In genomic region chr17:8118769-8119574, GRCh38 we compare ENCODE assay signal across 8 cellular contexts.
DNase-seq lines count a peak whose midpoint lies in the region; ATAC-seq and TF ChIP-seq lines count a peak whose summit lies in the region.

No MANE protein-coding gene starts in this region.

- ATAC-seq in HG03175 (IDR thresholded peaks at IDR 0.05; ENCODE audit: unreplicated experiment) (peak; percentile 33), GM19328 (IDR thresholded peaks at IDR 0.05; ENCODE audit: unreplicated experiment) (no peak)

- H3K4me3 ChIP-seq in GM12875 (ENCODE audit: low read depth, low read length) (peak overlapping the region; percentile 58), choroid plexus epithelial cell (ENCODE audit: low read depth, low read length) (peak overlapping the region; percentile 60)

- DNase-seq in NCI-H510A (lab: John Stamatoyannopoulos, UW), result peak; percentile 48
- peak; percentile 93 for DNase-seq in activated CD4-positive, alpha-beta T cell treated with anti-CD3 and anti-CD28 coated beads for 48 hours
- peak; percentile 83 for DNase-seq in choroid plexus epithelial cell (ENCODE audit: low read depth)
- peak; percentile 82 for DNase-seq in kidney glomerular epithelial cell (lab: John Stamatoyannopoulos, UW)
- peak; percentile 78 to 85 for DNase-seq in stimulated activated CD4-positive, alpha-beta T cell treated with anti-CD3 and anti-CD28 coated beads, Interleukin-15, amount 100 ng/mL, for 48 hours (ENCODE audit: low read depth in 2 of 2)

- TF ChIP-seq CTCF in GM12875 (IDR thresholded peaks at IDR 0.05; ENCODE audit: borderline replicate concordance, insufficient read depth, low read depth, low read length), result peak; percentile 94
- peak; percentile 91 for TF ChIP-seq CTCF in choroid plexus epithelial cell (conservative IDR thresholded peaks at IDR 0.05; ENCODE audit: low read depth, low read length)
